11 cellular contexts compared by ENCODE assay signal in genomic region chr6:18596529-18596835, GRCh38.
A peak's percentile ranks its signal among the peaks of the same experiment; 100 is the strongest.
DNase-seq lines count a peak whose midpoint lies in the region; ATAC-seq and TF ChIP-seq lines count a peak whose summit lies in the region.
"Had no signal": no experiment of that assay in that cellular context is flagged by ENCODE, and none has a peak within 500 bp of the region (broad histone marks: within the 10 kb centered on the region; RNA-seq: fewer than 3 reads in every experiment).

No MANE protein-coding gene starts in this region.

- H3K9me3 Mint-ChIP-seq in WTC11, result no peaks in the 10 kb centered on the region
- H3K9me3 Mint-ChIP-seq: activated T-cell treated with anti-CD3 and anti-CD28 coated beads, Interleukin-2, amount 50 U/mL, for 24 hours had no signal

- intact Hi-C loops in aorta (cut with DNase I), result loop anchor here (2.0 to 5.0 kb wide), 2 partner anchors 1460 to 1461 kb away; no protein-coding TSS in a partner anchor

- H3K4me1 ChIP-seq in parathyroid adenoma (no peaks in the 10 kb centered on the region), trophoblast cell (ENCODE audit: control insufficient read depth in 1 of 2, insufficient read depth in 2 of 2, low read length in 2 of 2) (peaks cover 3 to 4% of the 10 kb centered on the region in 2 experiments), aorta (ENCODE audit: control insufficient read depth in 1 of 2, insufficient read depth in 2 of 2, low read length in 2 of 2) (no peaks in the 10 kb centered on the region)

- no peak overlapping the region for H2AK5ac ChIP-seq in trophoblast cell (ENCODE audit: low read length)

- CTCF ChIA-PET in WTC11 (lab: Charles Lee), result interaction anchor here (0.7 to 1.8 kb wide), 8 partner anchors 16 to 1460 kb away, joined by 3 to 6 read pairs (median 3); no protein-coding TSS in a partner anchor

- H2BK12ac ChIP-seq in trophoblast cell (ENCODE audit: low read length), result no peak overlapping the region

- TF ChIP-seq CTCF in WTC11 (IDR thresholded peaks at IDR 0.05) (no peak), parathyroid adenoma (IDR thresholded peaks at IDR 0.05) (no peak)

- H3K4me2 ChIP-seq in parathyroid adenoma (ENCODE audit: low read length) (no peak overlapping the region), trophoblast cell (ENCODE audit: low read length) (no peak overlapping the region)

- H3K4me1 Mint-ChIP-seq in WTC11, result peaks cover 4% of the 10 kb centered on the region

- H2AFZ ChIP-seq in parathyroid adenoma, result peak overlapping the region; percentile 43
- H2AFZ ChIP-seq in trophoblast cell (ENCODE audit: insufficient read depth, low read length, poor library complexity), result no peak overlapping the region

- DNase-seq in WTC11 (ENCODE audit: low spot score), result no peak
- DNase-seq in trophoblast cell, result no peak
- no peak for DNase-seq in aorta
- DNase-seq in ecto neural progenitor cell (ENCODE audit: low spot score), result no peak
- DNase-seq: activated T-cell treated with anti-CD3 and anti-CD28 coated beads, Interleukin-2, amount 50 U/mL, for 24 hours; NCI-H524 treated with DMSO at 0.1 percent for 48 hours had no signal

- H3K4me3 ChIP-seq in parathyroid adenoma (ENCODE audit: low read depth, low read length) (no peak overlapping the region), trophoblast cell (ENCODE audit: low read depth, low read length) (no peak overlapping the region), aorta (ENCODE audit: low read length in 2 of 2) (no peak overlapping the region)

- no peaks in the 10 kb centered on the region for H3K79me2 ChIP-seq in parathyroid adenoma
- no peaks in the 10 kb centered on the region for H3K79me2 ChIP-seq in trophoblast cell (ENCODE audit: control insufficient read depth, insufficient read depth, low read length, poor library complexity)

- ATAC-seq in GM19025 (IDR thresholded peaks at IDR 0.05; ENCODE audit: low read depth, unreplicated experiment), result peak; percentile 10
- ATAC-seq in HG02938 (IDR thresholded peaks at IDR 0.05; ENCODE audit: unreplicated experiment), result peak; percentile 17
- ATAC-seq in WTC11, result peak; percentile 16; the same call in 1 of the 2 replicates
- ATAC-seq in aorta (ENCODE audit: low FRiP score), result no peak
- ATAC-seq in GM21526 (IDR thresholded peaks at IDR 0.05; ENCODE audit: low FRiP score, unreplicated experiment), result no peak

- no peak overlapping the region for H3K27ac ChIP-seq in parathyroid adenoma
- no peak overlapping the region for H3K27ac ChIP-seq in trophoblast cell (ENCODE audit: low read depth, low read length)
- no peak overlapping the region for H3K27ac ChIP-seq in aorta (ENCODE audit: low read depth in 1 of 2, low read length in 2 of 2)

- H3K18ac ChIP-seq in trophoblast cell (ENCODE audit: low read length), result no peak overlapping the region

- POLR2A ChIA-PET in WTC11 (lab: Charles Lee), result no interaction called here

- H3K14ac ChIP-seq in trophoblast cell (ENCODE audit: low read length), result no peak overlapping the region

- no peak overlapping the region for H3K9ac ChIP-seq in parathyroid adenoma
- no peak overlapping the region for H3K9ac ChIP-seq in trophoblast cell (ENCODE audit: low read length)

- H4K91ac ChIP-seq in trophoblast cell (ENCODE audit: low read depth, low read length), result no peak overlapping the region

- H2BK120ac ChIP-seq in trophoblast cell (ENCODE audit: insufficient read depth, low read length, poor library complexity), result no peak overlapping the region

- no peak overlapping the region for H2BK5ac ChIP-seq in trophoblast cell (ENCODE audit: low read depth, low read length, poor library complexity)

- no peak overlapping the region for H3K23ac ChIP-seq in trophoblast cell (ENCODE audit: low read length)

- H3K9me3 ChIP-seq in parathyroid adenoma (ENCODE audit: control insufficient read depth, low read length), result no peaks in the 10 kb centered on the region
- H3K9me3 ChIP-seq in trophoblast cell (ENCODE audit: insufficient read depth, low read depth, low read length), result no peaks in the 10 kb centered on the region
- H3K9me3 ChIP-seq in aorta (ENCODE audit: control insufficient read depth, low read length), result no peaks in the 10 kb centered on the region

- no peak overlapping the region for H3K4me3 Mint-ChIP-seq in WTC11
- H3K4me3 Mint-ChIP-seq: activated T-cell treated with anti-CD3 and anti-CD28 coated beads, Interleukin-2, amount 50 U/mL, for 24 hours had no signal

- H4K12ac ChIP-seq in trophoblast cell (ENCODE audit: low read depth, low read length), result no peak overlapping the region

- no peak overlapping the region for H3K4ac ChIP-seq in trophoblast cell (ENCODE audit: low read depth, low read length)

- H3K79me1 ChIP-seq in trophoblast cell (ENCODE audit: low read length), result no peaks in the 10 kb centered on the region

- H3K27me3 Mint-ChIP-seq in WTC11 (ENCODE audit: low read depth), result no peaks in the 10 kb centered on the region

- no peak overlapping the region for H4K8ac ChIP-seq in trophoblast cell (ENCODE audit: low read depth, low read length)

- no peaks in the 10 kb centered on the region for H3K27me3 ChIP-seq in parathyroid adenoma (ENCODE audit: control insufficient read depth, insufficient read depth, low read length)
- H3K27me3 ChIP-seq in trophoblast cell (ENCODE audit: insufficient read depth, low read length), result no peaks in the 10 kb centered on the region
- no peaks in the 10 kb centered on the region for H3K27me3 ChIP-seq in aorta (ENCODE audit: control insufficient read depth in 1 of 2, insufficient read depth in 2 of 2, low read length in 1 of 2)

- no peaks in the 10 kb centered on the region for H3K36me3 Mint-ChIP-seq in WTC11

- H3K27ac Mint-ChIP-seq in WTC11, result no peak overlapping the region
- H3K27ac Mint-ChIP-seq: activated T-cell treated with anti-CD3 and anti-CD28 coated beads, Interleukin-2, amount 50 U/mL, for 24 hours; progenitor cell of endocrine pancreas had no signal

- H3K36me3 ChIP-seq in parathyroid adenoma (ENCODE audit: control insufficient read depth, insufficient read depth, low read length) (no peaks in the 10 kb centered on the region), trophoblast cell (ENCODE audit: control insufficient read depth in 1 of 2, insufficient read depth in 2 of 2, low read length in 2 of 2) (no peaks in the 10 kb centered on the region), aorta (ENCODE audit: control insufficient read depth in 1 of 2, insufficient read depth in 2 of 2, low read length in 1 of 2) (no peaks in the 10 kb centered on the region)

TF ChIP-seq in WTC11, 78 proteins besides CTCF, POLR2A, EP300 and RAD21 (continues in another document):
- TF ChIP-seq ARID4B (CRISPR knock-in tag; IDR thresholded peaks at IDR 0.05; ENCODE audit: borderline replicate concordance) (no peak), ZNF219 (CRISPR knock-in tag; IDR thresholded peaks at IDR 0.05; ENCODE audit: borderline replicate concordance) (no peak), USF2 (CRISPR knock-in tag; IDR thresholded peaks at IDR 0.05) (no peak), TEAD4 (CRISPR knock-in tag; IDR thresholded peaks at IDR 0.05) (no peak), NR2C2 (CRISPR knock-in tag; IDR thresholded peaks at IDR 0.05) (no peak), ZNF512 (CRISPR knock-in tag; IDR thresholded peaks at IDR 0.05; ENCODE audit: borderline replicate concordance) (no peak), ZNF423 (CRISPR knock-in tag; IDR thresholded peaks at IDR 0.05) (no peak)

Comparison
In these comparisons a context has a peak if more than half of its experiments do, and no peak if none do; other contexts are left out.
1. ATAC-seq: peak in GM19025 (single experiment), HG02938 (single experiment) and WTC11 (single experiment); none in aorta (single experiment) and GM21526 (single experiment).